ENCODE assay signal across 8 cellular contexts in the genomic region with DNA sequence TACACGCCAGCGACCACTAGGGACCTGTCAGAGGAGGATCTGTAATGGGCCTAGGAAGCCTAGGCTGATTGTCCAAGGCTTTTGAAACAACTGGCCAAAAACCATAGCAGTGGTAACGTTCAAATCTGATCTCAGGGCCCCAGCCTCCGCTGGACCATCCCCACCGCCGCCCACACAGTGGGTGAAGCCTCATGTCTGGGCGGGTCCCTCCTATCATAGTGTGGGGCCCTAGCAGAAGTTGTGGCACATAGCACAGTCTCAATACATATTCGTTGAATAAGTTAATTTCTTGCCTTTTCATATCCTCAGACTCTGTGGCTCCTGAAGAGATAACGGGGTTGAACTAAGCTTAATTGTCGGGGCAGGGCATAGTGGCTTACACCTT. TPM values are rescaled to one million over a fixed set of nuclear protein-coding genes. Genes with fewer than 3 reads are reported as not detected.
DNase-seq lines count a peak whose midpoint lies in the region; ATAC-seq, FAIRE-seq and TF ChIP-seq lines count a peak whose summit lies in the region.

No MANE protein-coding gene starts in this region.

- H3K4me1 Mint-ChIP-seq in activated CD8-positive, alpha-beta memory T cell treated with anti-CD3 and anti-CD28 coated beads, Interleukin-2, amount 10 ng/mL, durations not matched to agents 7 days and 5 days = peaks cover 14% of the 10 kb centered on the region

- H3K36me3 ChIP-seq in SJSA1 = peaks cover 5% of the 10 kb centered on the region
- H3K36me3 ChIP-seq in parathyroid adenoma (ENCODE audit: control insufficient read depth, insufficient read depth, low read length) = no peaks in the 10 kb centered on the region
- no peaks in the 10 kb centered on the region for H3K36me3 ChIP-seq in small intestine (ENCODE audit: control insufficient read depth in 2 of 2, insufficient read depth in 2 of 2, low read length in 2 of 2)

- peak; percentile 54 for TF ChIP-seq CTCF in parathyroid adenoma (IDR thresholded peaks at IDR 0.05)

- H3K4me1 ChIP-seq in SJSA1 (replicated peaks) = peaks cover 14% of the 10 kb centered on the region
- H3K4me1 ChIP-seq in parathyroid adenoma = no peaks in the 10 kb centered on the region
- H3K4me1 ChIP-seq in small intestine (ENCODE audit: control insufficient read depth in 2 of 2, insufficient read depth in 1 of 2, low read depth in 1 of 2, low read length in 1 of 2) = peaks cover 2 to 9% of the 10 kb centered on the region in 2 donors

- peak overlapping the region; percentile 81 for H3K27ac Mint-ChIP-seq in activated CD8-positive, alpha-beta memory T cell treated with anti-CD3 and anti-CD28 coated beads, Interleukin-2, amount 10 ng/mL, durations not matched to agents 7 days and 5 days

- peak overlapping the region; percentile 92 for H2AFZ ChIP-seq in parathyroid adenoma

- CTCF ChIA-PET in activated CD8-positive, alpha-beta memory T cell treated with anti-CD3 and anti-CD28 coated beads, Interleukin-2, amount 10 ng/mL, durations not matched to agents 7 days and 5 days (lab: Charles Lee) = interaction anchor here (0.6 to 4.0 kb wide), 7 partner anchors 10 to 517 kb away, joined by 3 to 12 read pairs (median 4); no protein-coding TSS in a partner anchor

- no peak for DNase-seq in activated CD8-positive, alpha-beta memory T cell treated with anti-CD3 and anti-CD28 coated beads, Interleukin-2, amount 10 ng/mL, durations not matched to agents 7 days and 5 days
- DNase-seq in activated CD8-positive, alpha-beta memory T cell treated with anti-CD3 and anti-CD28 coated beads for 24 hours = no peak
- DNase-seq in SJSA1 (ENCODE audit: low read depth in 1 of 2, low spot score in 2 of 2) (no peak), AG20443 (ENCODE audit: low spot score) (no peak), small intestine (no peak), NCI-H82 (lab: John Stamatoyannopoulos, UW) (no peak)

- peak; percentile 16 for ATAC-seq in activated CD8-positive, alpha-beta memory T cell treated with anti-CD3 and anti-CD28 coated beads, Interleukin-2, amount 10 ng/mL, durations not matched to agents 7 days and 5 days
- peak; percentile 3 for ATAC-seq in esophagus mucosa

- H3K27ac ChIP-seq in SJSA1 (no peak overlapping the region), parathyroid adenoma (peak overlapping the region; percentile 66), small intestine (ENCODE audit: low read depth in 1 of 2, low read length in 1 of 2) (peak overlapping the region in 1 of 2 donors; percentile 57)

- peak overlapping the region; percentile 84 for H3K4me2 ChIP-seq in parathyroid adenoma (ENCODE audit: low read length)

- peaks cover 15% of the 10 kb centered on the region for H3K79me2 ChIP-seq in parathyroid adenoma

- peak overlapping the region; percentile 89 for H3K4me3 Mint-ChIP-seq in activated CD8-positive, alpha-beta memory T cell treated with anti-CD3 and anti-CD28 coated beads, Interleukin-2, amount 10 ng/mL, durations not matched to agents 7 days and 5 days

- 10 to 15% (median 14%) methylated on average over 10 of the region's 10 CpGs for WGBS in small intestine, 3 donors

- H3K27me3 ChIP-seq in SJSA1 (replicated peaks) (peaks cover 8% of the 10 kb centered on the region), parathyroid adenoma (ENCODE audit: control insufficient read depth, insufficient read depth, low read length) (no peaks in the 10 kb centered on the region), small intestine (ENCODE audit: control insufficient read depth in 2 of 2, insufficient read depth in 2 of 2, low read length in 2 of 2) (peaks cover 1 to 2% of the 10 kb centered on the region in 2 donors)

- H3K36me3 Mint-ChIP-seq in activated CD8-positive, alpha-beta memory T cell treated with anti-CD3 and anti-CD28 coated beads, Interleukin-2, amount 10 ng/mL, durations not matched to agents 7 days and 5 days = no peaks in the 10 kb centered on the region

- no peak for FAIRE-seq in small intestine (lab: Jason Lieb, UNC)

- H3K9me3 ChIP-seq in SJSA1 (replicated peaks) (no peaks in the 10 kb centered on the region), parathyroid adenoma (ENCODE audit: control insufficient read depth, low read length) (no peaks in the 10 kb centered on the region), small intestine (ENCODE audit: control insufficient read depth, low read depth) (no peaks in the 10 kb centered on the region)

- H3K9me3 Mint-ChIP-seq in activated CD8-positive, alpha-beta memory T cell treated with anti-CD3 and anti-CD28 coated beads, Interleukin-2, amount 10 ng/mL, durations not matched to agents 7 days and 5 days (ENCODE audit: low read depth) = no peaks in the 10 kb centered on the region

- H3K4me3 ChIP-seq in SJSA1 = peak overlapping the region; percentile 90
- peak overlapping the region; percentile 97 for H3K4me3 ChIP-seq in parathyroid adenoma (ENCODE audit: low read depth, low read length)
- peak overlapping the region in 1 of 2 donors; percentile 96 for H3K4me3 ChIP-seq in small intestine (ENCODE audit: low read depth in 1 of 2, low read length in 2 of 2)

- no peak overlapping the region for H3K9ac ChIP-seq in parathyroid adenoma

- H3K27me3 Mint-ChIP-seq in activated CD8-positive, alpha-beta memory T cell treated with anti-CD3 and anti-CD28 coated beads, Interleukin-2, amount 10 ng/mL, durations not matched to agents 7 days and 5 days = peaks cover 31% of the 10 kb centered on the region

RNA-seq across cellular contexts. Expression of gene DPH1, which starts 0.8 kb away (rescaled TPM):
- total RNA-seq in activated CD8-positive, alpha-beta memory T cell treated with anti-CD3 and anti-CD28 coated beads, Interleukin-2, amount 10 ng/mL, durations not matched to agents 7 days and 5 days = 10 to 100 TPM; 29.2 to 37.5 TPM
- total RNA-seq in SJSA1 (2014; rRNA removed; shearing (Covaris generic)) = 21.0 and 24.9 TPM in 2 replicates
- 29.1 TPM for total RNA-seq in esophagus mucosa
- 10 to 100 TPM; 11.6 to 19.2 (median 12.5) TPM for polyA plus RNA-seq in small intestine

RNA-seq across cellular contexts. Expression of gene RTN4RL1, which starts 5.6 kb away (rescaled TPM):
- total RNA-seq in activated CD8-positive, alpha-beta memory T cell treated with anti-CD3 and anti-CD28 coated beads, Interleukin-2, amount 10 ng/mL, durations not matched to agents 7 days and 5 days = under 1 TPM; 0.09 to 0.45 TPM
- not detected in 2 replicates for total RNA-seq in SJSA1 (2014; rRNA removed; shearing (Covaris generic))
- total RNA-seq in esophagus mucosa = 1.2 TPM
- 1 to 10 TPM in 1 of 3 donors, not detected in 2; 1.0 TPM for polyA plus RNA-seq in small intestine

RNA-seq across cellular contexts. Expression of gene OVCA2, which starts 11.1 kb away (rescaled TPM):
- total RNA-seq in activated CD8-positive, alpha-beta memory T cell treated with anti-CD3 and anti-CD28 coated beads, Interleukin-2, amount 10 ng/mL, durations not matched to agents 7 days and 5 days = 10 to 100 TPM; 31.7 to 42.2 TPM
- total RNA-seq in SJSA1 (2014; rRNA removed; shearing (Covaris generic)) = 66.0 and 79.9 TPM in 2 replicates
- total RNA-seq in esophagus mucosa = 32.3 TPM
- polyA plus RNA-seq in small intestine = 10 to 100 TPM; 65.9 to 90.5 (median 80.1) TPM

RNA-seq across cellular contexts. Expression of gene HIC1, which starts 24.1 kb away (rescaled TPM):
- 100 to 1,000 TPM in 1 of 2 experiments, 10 to 100 TPM in 1; 88.5 to 122 TPM for total RNA-seq in activated CD8-positive, alpha-beta memory T cell treated with anti-CD3 and anti-CD28 coated beads, Interleukin-2, amount 10 ng/mL, durations not matched to agents 7 days and 5 days
- total RNA-seq in SJSA1 (2014; rRNA removed; shearing (Covaris generic)) = 28.8 and 31.3 TPM in 2 replicates
- 2.3 TPM for total RNA-seq in esophagus mucosa
- 1 to 10 TPM in 2 of 3 donors, under 1 TPM in 1; 0.89 to 6.9 (median 6.2) TPM for polyA plus RNA-seq in small intestine
